Comparison of ENCODE assay signal across 15 cellular contexts in genomic region chr2:141517852-141518421, GRCh38.
DNase-seq lines count a peak whose midpoint lies in the region; ATAC-seq and TF ChIP-seq lines count a peak whose summit lies in the region.
"Had no signal": no experiment of that assay in that cellular context is flagged by ENCODE, and none has a peak within 500 bp of the region (broad histone marks: within the 10 kb centered on the region; RNA-seq: fewer than 3 reads in every experiment).

No MANE protein-coding gene starts in this region.

- H3K4me1 ChIP-seq in Caco-2 = peaks cover 9% of the 10 kb centered on the region; the same call in 1 of the 2 replicates
- H3K4me1 ChIP-seq: HAP-1 had no signal

- H3K9me3 ChIP-seq in Caco-2 = 0 out of 2 replicates have a peak, but pooled peaks cover 4% of the 10 kb centered on the region
- H3K9me3 ChIP-seq: BE2C, HAP-1 had no signal

- no TSS peak for BruUV-seq in Caco-2 (replicated peaks; lab: Mats Ljungman, UMichigan)
- BruUV-seq in MCF 10A (replicated peaks; lab: Mats Ljungman, UMichigan) = no TSS peak

- H3K36me3 ChIP-seq in Caco-2 (ENCODE audit: control insufficient read depth, insufficient read depth, low read length) = no peaks in the 10 kb centered on the region
- no peaks in the 10 kb centered on the region for H3K36me3 ChIP-seq in H7 (replicated peaks; ENCODE audit: control insufficient read depth, insufficient read depth, low read length)
- H3K36me3 ChIP-seq: BE2C, HAP-1 had no signal

- TF ChIP-seq CTCF in Caco-2 (IDR thresholded peaks at IDR 0.05; ENCODE audit: insufficient read depth in 1 of 2, low read depth in 1 of 2, low read length in 1 of 2, severe bottlenecking in 1 of 2, unreplicated experiment in 1 of 2) = no peak
- no peak for TF ChIP-seq CTCF in LNCaP clone FGC (IDR thresholded peaks at IDR 0.05; ENCODE audit: control insufficient read depth, extremely low read depth, insufficient read depth)
- no peak for TF ChIP-seq CTCF in MCF 10A (IDR thresholded peaks at IDR 0.05; ENCODE audit: unreplicated experiment)

- H3K9me3 Mint-ChIP-seq in Caco-2 (ENCODE audit: unreplicated experiment) = peaks cover 10% of the 10 kb centered on the region
- H3K9me3 Mint-ChIP-seq in MCF 10A (ENCODE audit: unreplicated experiment) = no peaks in the 10 kb centered on the region

- H3K27ac Mint-ChIP-seq in Caco-2 (ENCODE audit: unreplicated experiment) (peak overlapping the region; percentile 25), MCF 10A (ENCODE audit: low read depth, unreplicated experiment) (no peak overlapping the region)
- H3K27ac Mint-ChIP-seq: CD14-positive monocyte; CD8-positive, alpha-beta T cell; IgD-negative memory B cell had no signal

- H3K27me3 ChIP-seq in Caco-2 (replicated peaks; ENCODE audit: control insufficient read depth, insufficient read depth, low read length) (no peaks in the 10 kb centered on the region), H7 (ENCODE audit: control insufficient read depth, insufficient read depth, low read length) (no peaks in the 10 kb centered on the region)
- H3K27me3 ChIP-seq: BE2C had no signal

- H3K36me3 Mint-ChIP-seq in Caco-2 (ENCODE audit: insufficient read depth, unreplicated experiment) (no peaks in the 10 kb centered on the region), MCF 10A (ENCODE audit: insufficient read depth, unreplicated experiment) (no peaks in the 10 kb centered on the region)
- H3K36me3 Mint-ChIP-seq: CD14-positive monocyte; CD8-positive, alpha-beta T cell; IgD-negative memory B cell had no signal

- no peak overlapping the region for H3K4me3 ChIP-seq in Caco-2 (ENCODE audit: low read depth, low read length)
- H3K4me3 ChIP-seq in LNCaP clone FGC (ENCODE audit: low read depth, low read length) = no peak overlapping the region
- no peak overlapping the region for H3K4me3 ChIP-seq in H7 (ENCODE audit: insufficient read depth, low read depth, low read length)
- H3K4me3 ChIP-seq: HAP-1 had no signal

- intact Hi-C loops in Caco-2 (cut with micrococcal nuclease; ENCODE audit: unreplicated experiment) (no loop called here), MCF 10A (cut with micrococcal nuclease) (no loop called here)

- ATAC-seq in HG03135 (IDR thresholded peaks at IDR 0.05; ENCODE audit: unreplicated experiment) = no peak
- ATAC-seq: CD8-positive, alpha-beta T cell had no signal

- H3K4me3 Mint-ChIP-seq in Caco-2 (ENCODE audit: unreplicated experiment) (no peak overlapping the region), MCF 10A (ENCODE audit: unreplicated experiment) (no peak overlapping the region)
- H3K4me3 Mint-ChIP-seq: CD14-positive monocyte; CD8-positive, alpha-beta T cell had no signal

- CTCF ChIA-PET in Caco-2 (lab: Charles Lee) (no interaction called here), MCF 10A (lab: Yijun Ruan, JAX) (interaction anchor here (0.6 kb wide), 1 partner anchor 591 kb away, joined by 3 read pairs; no protein-coding TSS in a partner anchor)

- DNase-seq in Caco-2 = no peak
- DNase-seq in LNCaP clone FGC (ENCODE audit: low read depth) = peak; percentile 77
- DNase-seq in amniotic epithelial cell (ENCODE audit: low read depth) = peak; percentile 44
- DNase-seq in MCF 10A (ENCODE audit: unreplicated experiment) = no peak
- no peak for DNase-seq in NCI-H1105 (lab: John Stamatoyannopoulos, UW)
- DNase-seq in H7 = no peak
- DNase-seq: BE2C; CD8-positive, alpha-beta T cell; COR-L47; GOT3; KG1 had no signal

- H3K27me3 Mint-ChIP-seq in Caco-2 (ENCODE audit: insufficient read depth, unreplicated experiment) (no peaks in the 10 kb centered on the region), MCF 10A (ENCODE audit: insufficient read depth, unreplicated experiment) (peaks cover 58% of the 10 kb centered on the region)
- H3K27me3 Mint-ChIP-seq: IgD-negative memory B cell had no signal

- POLR2A ChIA-PET in Caco-2 (lab: Charles Lee) (no interaction called here), MCF 10A (lab: Yijun Ruan, JAX) (no interaction called here)

- H3K4me1 Mint-ChIP-seq in Caco-2 (ENCODE audit: low read depth, unreplicated experiment) (peaks cover 15% of the 10 kb centered on the region), MCF 10A (ENCODE audit: insufficient read depth, unreplicated experiment) (no peaks in the 10 kb centered on the region)
- H3K4me1 Mint-ChIP-seq: CD14-positive monocyte had no signal

Comparison
In these comparisons a context has a peak if more than half of its experiments do, and no peak if none do; other contexts are left out.
1. DNase-seq: peak in LNCaP clone FGC (single experiment) and amniotic epithelial cell (single experiment); none in Caco-2 (0 of 2), MCF 10A (single experiment), NCI-H1105 (single experiment) and H7 (single experiment).